In genomic region chr12:76080729-76081415, GRCh38 we compare ENCODE assay signal across 13 cellular contexts. TPM values are rescaled to one million over a fixed set of nuclear protein-coding genes. Genes with fewer than 3 reads are reported as not detected.
A peak's percentile ranks its signal among the peaks of the same experiment; 100 is the strongest.
DNase-seq lines count a peak whose midpoint lies in the region; ATAC-seq, FAIRE-seq and TF ChIP-seq lines count a peak whose summit lies in the region.
"Had no signal": no experiment of that assay in that cellular context is flagged by ENCODE, and none has a peak within 500 bp of the region (broad histone marks: within the 10 kb centered on the region; RNA-seq: fewer than 3 reads in every experiment).

No MANE protein-coding gene starts in this region.

- H3K9me3 ChIP-seq in cardiac muscle cell (ENCODE audit: low read depth): no peaks in the 10 kb centered on the region
- no peaks in the 10 kb centered on the region for H3K9me3 ChIP-seq in skeletal muscle satellite cell (replicated peaks; ENCODE audit: low read length)
- H3K9me3 ChIP-seq: Peyer's patch had no signal

- H3K4me2 ChIP-seq in skeletal muscle satellite cell (ENCODE audit: low read length): peak overlapping the region; percentile 81

- H3K4me1 Mint-ChIP-seq in nephron progenitor cell: peaks cover 36% of the 10 kb centered on the region

- TF ChIP-seq CTCF in cardiac muscle cell (IDR thresholded peaks at IDR 0.05; ENCODE audit: low read depth, low read length): no peak
- 0 out of 2 replicates have a peak, but pooled peaks have one; percentile 9 for TF ChIP-seq CTCF in LNCaP clone FGC (IDR thresholded peaks at IDR 0.05; ENCODE audit: control insufficient read depth, extremely low read depth, insufficient read depth)
- peak; percentile 3 for TF ChIP-seq CTCF in bronchial epithelial cell (IDR thresholded peaks at IDR 0.05; ENCODE audit: insufficient read depth, low read length, severe bottlenecking)
- no peak for TF ChIP-seq CTCF in nephron progenitor cell (IDR thresholded peaks at IDR 0.05)

- H3K27me3 ChIP-seq in cardiac muscle cell (no peaks in the 10 kb centered on the region), bronchial epithelial cell (ENCODE audit: control insufficient read depth, insufficient read depth, low read length) (no peaks in the 10 kb centered on the region), skeletal muscle satellite cell (ENCODE audit: control insufficient read depth, insufficient read depth, low read length) (no peaks in the 10 kb centered on the region)
- H3K27me3 ChIP-seq: Peyer's patch, tibial nerve had no signal

- H3K9ac ChIP-seq in skeletal muscle satellite cell (ENCODE audit: low read depth, low read length): no peak overlapping the region

- peaks cover 35% of the 10 kb centered on the region for H3K9me3 Mint-ChIP-seq in nephron progenitor cell
- H3K9me3 Mint-ChIP-seq: memory B cell had no signal

- no peak overlapping the region for H3K27ac Mint-ChIP-seq in nephron progenitor cell
- H3K27ac Mint-ChIP-seq: memory B cell had no signal

- H3K4me3 ChIP-seq in cardiac muscle cell: no peak overlapping the region
- no peak overlapping the region for H3K4me3 ChIP-seq in LNCaP clone FGC (ENCODE audit: low read depth, low read length)
- no peak overlapping the region for H3K4me3 ChIP-seq in bronchial epithelial cell (ENCODE audit: low read depth, low read length)
- peak overlapping the region; percentile 98 for H3K4me3 ChIP-seq in skeletal muscle satellite cell (ENCODE audit: low read length)
- H3K4me3 ChIP-seq: Peyer's patch, tibial nerve had no signal

- H3K36me3 ChIP-seq in cardiac muscle cell (no peaks in the 10 kb centered on the region), bronchial epithelial cell (ENCODE audit: control insufficient read depth, insufficient read depth, low read length) (no peaks in the 10 kb centered on the region), skeletal muscle satellite cell (ENCODE audit: insufficient read depth, low read length) (peaks cover 23% of the 10 kb centered on the region)
- H3K36me3 ChIP-seq: Peyer's patch had no signal

- FAIRE-seq in bronchial epithelial cell (lab: Jason Lieb, UNC): no peak
- FAIRE-seq: endometrium had no signal

- intact Hi-C loops in cardiac septum (cut with DNase I) (loop anchor here (5.0 to 10.0 kb wide), 2 partner anchors 49 to 474 kb away; partner anchors contain the start of genes OSBPL8 and PHLDA1), sciatic nerve (cut with DNase I) (no loop called here)

- no peaks in the 10 kb centered on the region for H3K27me3 Mint-ChIP-seq in nephron progenitor cell (ENCODE audit: low read depth, poor library complexity)
- H3K27me3 Mint-ChIP-seq: memory B cell had no signal

- H3K4me3 Mint-ChIP-seq in nephron progenitor cell: no peak overlapping the region
- H3K4me3 Mint-ChIP-seq: memory B cell had no signal

- ATAC-seq in GM21526 (IDR thresholded peaks at IDR 0.05; ENCODE audit: low FRiP score, unreplicated experiment) (no peak), sciatic nerve (no peak)

- peak overlapping the region; percentile 44 for H3K27ac ChIP-seq in cardiac muscle cell
- H3K27ac ChIP-seq: HL-60, Peyer's patch, tibial nerve had no signal

- H3K36me3 Mint-ChIP-seq in nephron progenitor cell (ENCODE audit: low read depth): peaks cover 62% of the 10 kb centered on the region

- H3K4me1 ChIP-seq in cardiac muscle cell (ENCODE audit: low read depth) (peaks cover 28% of the 10 kb centered on the region), skeletal muscle satellite cell (ENCODE audit: control insufficient read depth, insufficient read depth, low read length) (peaks cover 26% of the 10 kb centered on the region)

- peak in 1 of 2 donors; percentile 30 for DNase-seq in cardiac muscle cell (ENCODE audit: low read depth in 1 of 2, low spot score in 1 of 2)
- DNase-seq in cardiac septum (ENCODE audit: low spot score): no peak
- no peak for DNase-seq in LNCaP clone FGC (ENCODE audit: low read depth)
- no peak for DNase-seq in bronchial epithelial cell (ENCODE audit: low read depth)
- no peak for DNase-seq in nephron progenitor cell
- no peak for DNase-seq in sciatic nerve (ENCODE audit: low spot score)
- DNase-seq: Peyer's patch had no signal

RNA-seq across cellular contexts. Expression of gene NAP1L1, which starts 3.6 kb away (rescaled TPM):
- total RNA-seq in cardiac muscle cell: 359 and 671 TPM in 2 replicates
- 214 and 271 TPM in 2 replicates for polyA plus RNA-seq in cardiac muscle cell
- total RNA-seq in cardiac septum: 348 TPM
- 160 and 166 TPM in 2 replicates for total RNA-seq in bronchial epithelial cell
- 151 and 210 TPM in 2 replicates for total RNA-seq in skeletal muscle satellite cell (2012; rRNA removed)
- 425 TPM for total RNA-seq in sciatic nerve

RNA-seq across cellular contexts. Expression of gene PHLDA1, which starts 49.3 kb away (rescaled TPM):
- total RNA-seq in cardiac muscle cell (8.1 and 9.3 TPM in 2 replicates), cardiac septum (99.4 TPM), bronchial epithelial cell (16.9 and 27.9 TPM in 2 replicates), sciatic nerve (34.2 TPM)
- 5.8 TPM in 2 replicates for polyA plus RNA-seq in cardiac muscle cell
- total RNA-seq in skeletal muscle satellite cell (2012; rRNA removed): 57.2 and 119 TPM in 2 replicates

Comparison
In these comparisons a context has a peak if more than half of its experiments do, and no peak if none do; other contexts are left out.
1. CTCF ChIP-seq: peak in LNCaP clone FGC (single experiment) and bronchial epithelial cell (single experiment); none in cardiac muscle cell (single experiment) and nephron progenitor cell (single experiment).